Comparison of ENCODE assay signal across 19 cellular contexts in genomic region chr7:86645174-86645566, GRCh38. TPM values are rescaled to one million over a fixed set of nuclear protein-coding genes. Genes with fewer than 3 reads are reported as not detected.
A peak's percentile ranks its signal among the peaks of the same experiment; 100 is the strongest.
DNase-seq lines count a peak whose midpoint lies in the region; ATAC-seq, FAIRE-seq and TF ChIP-seq lines count a peak whose summit lies in the region.
"Had no signal": no experiment of that assay in that cellular context is flagged by ENCODE, and none has a peak within 500 bp of the region (broad histone marks: within the 10 kb centered on the region; RNA-seq: fewer than 3 reads in every experiment).

No MANE protein-coding gene starts in this region.

- TF ChIP-seq CTCF in astrocyte (IDR thresholded peaks at IDR 0.05; ENCODE audit: insufficient read depth, low read depth, low read length) = no peak
- TF ChIP-seq CTCF in parathyroid adenoma (IDR thresholded peaks at IDR 0.05) = no peak

- DNase-seq in H7 (peak; percentile 39), astrocyte (ENCODE audit: low read depth) (no peak)
- DNase-seq in naive thymus-derived CD8-positive, alpha-beta T cell = no peak
- DNase-seq: activated B cell treated with CpG ODN at 0.5 μM for 24 hours; effector CD8-positive, alpha-beta T cell; IMR-90; MV-4-11; NCI-H2081 treated with DMSO at 0.1 percent for 48 hours; spleen had no signal

- no peak overlapping the region for H2AFZ ChIP-seq in astrocyte (ENCODE audit: low read depth, low read length)
- H2AFZ ChIP-seq in parathyroid adenoma = no peak overlapping the region

- ATAC-seq in GM18498 (IDR thresholded peaks at IDR 0.05; ENCODE audit: unreplicated experiment) (no peak), HG02571 (IDR thresholded peaks at IDR 0.05; ENCODE audit: unreplicated experiment) (no peak)
- ATAC-seq in stimulated activated memory B cell treated with anti-CD40 and anti-IgM and Interleukin-4, amounts not matched to agents 10 μg/mL and 1 μg/mL and 100 μg/mL, for 72 hours = no peak
- ATAC-seq in naive thymus-derived CD8-positive, alpha-beta T cell = no peak

- no peak overlapping the region for H3K27ac ChIP-seq in astrocyte (ENCODE audit: low read depth, low read length)
- H3K27ac ChIP-seq in parathyroid adenoma = no peak overlapping the region
- H3K27ac ChIP-seq: spleen had no signal

- H3K4me1 Mint-ChIP-seq in astrocyte (ENCODE audit: low read depth, unreplicated experiment) = peaks cover 3% of the 10 kb centered on the region
- H3K4me1 Mint-ChIP-seq in stimulated activated memory B cell treated with anti-CD40 and anti-IgM and Interleukin-4, amounts not matched to agents 10 μg/mL and 1 μg/mL and 100 μg/mL, for 72 hours = no peaks in the 10 kb centered on the region
- H3K4me1 Mint-ChIP-seq in naive thymus-derived CD8-positive, alpha-beta T cell = no peaks in the 10 kb centered on the region
- H3K4me1 Mint-ChIP-seq: activated B cell treated with CpG ODN at 0.5 μM for 24 hours had no signal

- H3K9ac ChIP-seq in astrocyte (ENCODE audit: low read length) = no peak overlapping the region
- no peak overlapping the region for H3K9ac ChIP-seq in parathyroid adenoma

- H3K27me3 Mint-ChIP-seq in astrocyte (ENCODE audit: low read depth, unreplicated experiment) = peaks cover 21% of the 10 kb centered on the region
- H3K27me3 Mint-ChIP-seq in stimulated activated memory B cell treated with anti-CD40 and anti-IgM and Interleukin-4, amounts not matched to agents 10 μg/mL and 1 μg/mL and 100 μg/mL, for 72 hours = peaks cover 18% of the 10 kb centered on the region
- peaks cover 5 to 36% (median 27%) of the 10 kb centered on the region in 5 donors for H3K27me3 Mint-ChIP-seq in naive thymus-derived CD8-positive, alpha-beta T cell

- H3K4me1 ChIP-seq in astrocyte (ENCODE audit: insufficient read depth, low read length) (peaks cover 6% of the 10 kb centered on the region), parathyroid adenoma (no peaks in the 10 kb centered on the region)

- POLR2A ChIA-PET in naive thymus-derived CD8-positive, alpha-beta T cell (lab: Charles Lee) = no interaction called here

- no peaks in the 10 kb centered on the region for H3K79me2 ChIP-seq in astrocyte (ENCODE audit: insufficient read depth, low read length)
- H3K79me2 ChIP-seq in parathyroid adenoma = no peaks in the 10 kb centered on the region

- no peak for FAIRE-seq in astrocyte (lab: Jason Lieb, UNC)
- FAIRE-seq: GM12891 had no signal

- H3K27me3 ChIP-seq in H7 (ENCODE audit: control insufficient read depth, insufficient read depth, low read length) = peaks cover 29% of the 10 kb centered on the region
- peaks cover 22% of the 10 kb centered on the region for H3K27me3 ChIP-seq in astrocyte (ENCODE audit: insufficient read depth, low read length)
- H3K27me3 ChIP-seq in parathyroid adenoma (ENCODE audit: control insufficient read depth, insufficient read depth, low read length) = no peaks in the 10 kb centered on the region

- H3K36me3 ChIP-seq in H7 (replicated peaks; ENCODE audit: control insufficient read depth, insufficient read depth, low read length) (no peaks in the 10 kb centered on the region), astrocyte (ENCODE audit: insufficient read depth, low read length) (no peaks in the 10 kb centered on the region), parathyroid adenoma (ENCODE audit: control insufficient read depth, insufficient read depth, low read length) (no peaks in the 10 kb centered on the region)
- H3K36me3 ChIP-seq: spleen had no signal

- peak overlapping the region; percentile 71 for H3K4me3 Mint-ChIP-seq in astrocyte (ENCODE audit: unreplicated experiment)
- no peak overlapping the region for H3K4me3 Mint-ChIP-seq in stimulated activated memory B cell treated with anti-CD40 and anti-IgM and Interleukin-4, amounts not matched to agents 10 μg/mL and 1 μg/mL and 100 μg/mL, for 72 hours
- no peak overlapping the region for H3K4me3 Mint-ChIP-seq in naive thymus-derived CD8-positive, alpha-beta T cell
- H3K4me3 Mint-ChIP-seq: activated B cell treated with CpG ODN at 0.5 μM for 24 hours; stimulated activated naive CD8-positive, alpha-beta T cell treated with anti-CD3 and anti-CD28 coated beads, Interleukin-15, Interleukin-2, amounts not matched to agents 100 ng/mL and 50 ng/mL, for 24 hours had no signal

- no peaks in the 10 kb centered on the region for H3K9me3 ChIP-seq in astrocyte (ENCODE audit: insufficient read depth, low read depth, low read length)
- no peaks in the 10 kb centered on the region for H3K9me3 ChIP-seq in iPS-18c (ENCODE audit: control insufficient read depth, insufficient read depth, low read length)
- no peaks in the 10 kb centered on the region for H3K9me3 ChIP-seq in parathyroid adenoma (ENCODE audit: control insufficient read depth, low read length)
- H3K9me3 ChIP-seq: spleen had no signal

- H3K4me3 ChIP-seq in H7 (ENCODE audit: insufficient read depth, low read depth, low read length) (peak overlapping the region; percentile 41), astrocyte (ENCODE audit: insufficient read depth, low read depth, low read length) (no peak overlapping the region), iPS-18c (ENCODE audit: insufficient read depth, low read depth, low read length) (peak overlapping the region; percentile 72), parathyroid adenoma (ENCODE audit: low read depth, low read length) (no peak overlapping the region)

- H3K9me3 Mint-ChIP-seq in astrocyte (ENCODE audit: unreplicated experiment) = no peaks in the 10 kb centered on the region
- H3K9me3 Mint-ChIP-seq in stimulated activated memory B cell treated with anti-CD40 and anti-IgM and Interleukin-4, amounts not matched to agents 10 μg/mL and 1 μg/mL and 100 μg/mL, for 72 hours = no peaks in the 10 kb centered on the region
- peaks cover 0 to 2% (median 0%) of the 10 kb centered on the region in 9 donors for H3K9me3 Mint-ChIP-seq in naive thymus-derived CD8-positive, alpha-beta T cell
- H3K9me3 Mint-ChIP-seq: activated B cell treated with CpG ODN at 0.5 μM for 24 hours had no signal

- H3K4me2 ChIP-seq in astrocyte (ENCODE audit: low read length) (peak overlapping the region; percentile 81), parathyroid adenoma (ENCODE audit: low read length) (peak overlapping the region; percentile 52)

- no peak overlapping the region for H3K27ac Mint-ChIP-seq in astrocyte (ENCODE audit: unreplicated experiment)
- H3K27ac Mint-ChIP-seq in stimulated activated memory B cell treated with anti-CD40 and anti-IgM and Interleukin-4, amounts not matched to agents 10 μg/mL and 1 μg/mL and 100 μg/mL, for 72 hours = no peak overlapping the region
- no peak overlapping the region for H3K27ac Mint-ChIP-seq in naive thymus-derived CD8-positive, alpha-beta T cell
- H3K27ac Mint-ChIP-seq: activated B cell treated with CpG ODN at 0.5 μM for 24 hours; stimulated activated naive CD8-positive, alpha-beta T cell treated with anti-CD3 and anti-CD28 coated beads, Interleukin-15, Interleukin-2, amounts not matched to agents 100 ng/mL and 50 ng/mL, for 24 hours had no signal

- no peaks in the 10 kb centered on the region for H4K20me1 ChIP-seq in astrocyte (ENCODE audit: insufficient read depth, low read length)

- H3K36me3 Mint-ChIP-seq in astrocyte (ENCODE audit: low read depth, unreplicated experiment) = no peaks in the 10 kb centered on the region
- H3K36me3 Mint-ChIP-seq in stimulated activated memory B cell treated with anti-CD40 and anti-IgM and Interleukin-4, amounts not matched to agents 10 μg/mL and 1 μg/mL and 100 μg/mL, for 72 hours = no peaks in the 10 kb centered on the region
- H3K36me3 Mint-ChIP-seq in naive thymus-derived CD8-positive, alpha-beta T cell = no peaks in the 10 kb centered on the region

RNA-seq across cellular contexts. Expression of gene GRM3, which starts 1.5 kb away (rescaled TPM):
- total RNA-seq in H7 (2014; rRNA removed; shearing (Covaris generic)) = 0.10 and 0.30 TPM in 2 replicates
- total RNA-seq in astrocyte = not detected in 2 replicates
- total RNA-seq in naive thymus-derived CD8-positive, alpha-beta T cell = not detected
- polyA plus RNA-seq in naive thymus-derived CD8-positive, alpha-beta T cell = not detected
- total RNA-seq: activated B cell treated with CpG ODN at 0.5 μM for 24 hours; activated CD8-positive, alpha-beta memory T cell treated with anti-CD3 and anti-CD28 coated beads for 36 hours; IMR-90; lung microvascular endothelial cell; omental fat pad had no signal
- polyA plus RNA-seq: IMR-90, spleen had no signal

Comparison
In these comparisons a context has a peak if more than half of its experiments do, and no peak if none do; other contexts are left out.
1. H3K4me3 ChIP-seq: peak in H7 (single experiment) and iPS-18c (single experiment); none in astrocyte (single experiment) and parathyroid adenoma (single experiment).